In the genomic region with DNA sequence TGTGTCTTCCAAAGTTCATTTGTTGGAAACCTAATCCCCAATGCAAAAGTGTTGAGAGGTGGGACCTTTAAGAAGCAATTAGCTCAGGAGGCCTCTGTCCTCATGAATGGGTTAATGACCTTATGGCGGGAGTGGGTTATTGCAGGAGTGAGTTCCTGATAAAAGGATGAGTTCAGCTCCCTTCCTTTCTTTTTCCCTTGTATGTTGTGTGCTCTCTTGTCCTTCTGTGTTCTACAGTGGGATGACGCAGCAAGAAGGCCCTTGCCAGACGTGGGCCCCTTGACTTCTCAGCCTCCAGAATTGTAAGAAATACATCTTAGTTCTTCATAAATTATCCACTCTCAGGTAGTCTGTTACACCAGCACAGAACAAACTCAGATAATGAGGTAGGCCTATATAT, we compare ENCODE assay signal across 11 cellular contexts.
"Had no signal": no experiment of that assay in that cellular context is flagged by ENCODE, and none has a peak within 500 bp of the region (broad histone marks: within the 10 kb centered on the region; RNA-seq: fewer than 3 reads in every experiment).

No MANE protein-coding gene starts in this region.

- H3K36me3 Mint-ChIP-seq: WTC11 had no signal

- H3K27ac Mint-ChIP-seq: WTC11 had no signal

- ATAC-seq: gastroesophageal sphincter, left lung, WTC11 had no signal

- H3K4me3 Mint-ChIP-seq: WTC11 had no signal

- DNase-seq: activated CD4-positive, alpha-beta T cell treated with anti-CD3 and anti-CD28 coated beads, Interleukin-2, amount 50 U/mL, for 48 hours; activated effector memory CD4-positive, alpha-beta T cell treated with anti-CD3 and anti-CD28 coated beads, Interleukin-2, amount 50 U/mL, for 16 hours; adrenal gland; cortex of kidney; effector CD8-positive, alpha-beta T cell; left lung; retina; stimulated activated CD4-positive, alpha-beta T cell treated with anti-CD3 and anti-CD28 coated beads, Interleukin-4, amount 100 ng/mL, for 24 hours; stomach had no signal
